14 cellular contexts compared by ENCODE assay signal in the genomic region with DNA sequence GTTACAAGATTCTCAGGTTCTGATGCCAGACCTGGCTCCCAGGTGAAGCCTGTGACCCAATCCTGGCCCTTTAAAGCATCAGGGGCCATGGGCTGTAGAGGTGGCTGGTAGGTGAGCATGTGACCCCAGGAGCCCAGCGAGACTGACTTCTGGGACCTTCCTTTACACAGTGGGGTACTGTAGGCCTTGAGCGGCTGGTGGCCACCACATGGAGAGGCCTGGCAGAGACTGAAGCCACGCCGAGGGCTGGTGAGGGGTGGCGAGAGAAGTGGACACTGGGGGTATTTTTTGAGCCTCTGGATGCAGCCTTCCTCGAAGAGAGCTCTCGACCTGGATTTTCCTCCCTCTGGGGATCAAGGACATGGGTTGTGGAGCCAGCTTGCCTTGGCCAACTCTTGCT.
A peak's percentile ranks its signal among the peaks of the same experiment; 100 is the strongest.
DNase-seq lines count a peak whose midpoint lies in the region; ATAC-seq and TF ChIP-seq lines count a peak whose summit lies in the region.
"Had no signal": no experiment of that assay in that cellular context is flagged by ENCODE, and none has a peak within 500 bp of the region (broad histone marks: within the 10 kb centered on the region; RNA-seq: fewer than 3 reads in every experiment).

No MANE protein-coding gene starts in this region.

- intact Hi-C loops in IMR-90 (cut with micrococcal nuclease), result no loop called here

- H3K27me3 ChIP-seq in IMR-90 (ENCODE audit: control insufficient read depth, insufficient read depth, low read length) (peaks cover 2% of the 10 kb centered on the region; the same call in 1 of the 2 replicates), upper lobe of left lung (no peaks in the 10 kb centered on the region)
- H3K27me3 ChIP-seq: BE2C had no signal

- H3K27ac ChIP-seq in IMR-90 (ENCODE audit: insufficient read depth, low read length), result no peak overlapping the region
- no peak overlapping the region for H3K27ac ChIP-seq in upper lobe of left lung
- H3K27ac ChIP-seq: C4-2B had no signal

- H3K4me3 Mint-ChIP-seq in nephron progenitor cell, result no peak overlapping the region
- H3K4me3 Mint-ChIP-seq: CD4-positive, alpha-beta memory T cell; H9 had no signal

- CTCF ChIA-PET in IMR-90 (lab: Yijun Ruan, JAX), result no interaction called here

- H3K18ac ChIP-seq in IMR-90 (ENCODE audit: low read depth, low read length), result no peak overlapping the region

- no peak overlapping the region for H4K8ac ChIP-seq in IMR-90 (ENCODE audit: low read depth in 2 of 2, low read length in 2 of 2)

- dilution Hi-C loops in IMR-90 (cut with HindIII; ENCODE audit: low sequenced_read_pairs, unreplicated experiment), result no loop called here

- peaks cover 34% of the 10 kb centered on the region for H3K4me1 Mint-ChIP-seq in nephron progenitor cell

- TF ChIP-seq RAD21 in IMR-90 (IDR thresholded peaks at IDR 0.05; ENCODE audit: low read length), result no peak

- ATAC-seq in IMR-90 (ENCODE audit: low read depth), result no peak
- no peak for ATAC-seq in upper lobe of left lung (ENCODE audit: low FRiP score in 2 of 2)
- ATAC-seq in activated CD4-positive, CD25-positive, alpha-beta regulatory T cell treated with anti-CD3 and anti-CD28 coated beads, Interleukin-2, amount 50 U/mL, for 24 hours, result no peak

- H3K9me3 Mint-ChIP-seq in nephron progenitor cell, result peaks cover 5% of the 10 kb centered on the region
- H3K9me3 Mint-ChIP-seq: CD4-positive, alpha-beta memory T cell; H9 had no signal

- POLR2A ChIA-PET in IMR-90 (lab: Charles Lee; ENCODE audit: unreplicated experiment), result no interaction called here

- H3K4me3 ChIP-seq in IMR-90 (ENCODE audit: insufficient read depth, low read depth, low read length), result no peak overlapping the region
- no peak overlapping the region for H3K4me3 ChIP-seq in upper lobe of left lung

- WGBS in IMR-90 (ENCODE audit: extremely low coverage in 2 of 2, insufficient read length in 1 of 2), 2 experiments, result 100% methylated on average over 3 of the region's 7 CpGs; no CpG with 5 or more reads in 1 of the 2 experiments
- WGBS in upper lobe of left lung, 2 donors, result 93 to 96% methylated on average over 5 to 7 of the region's 7 CpGs

- no peak overlapping the region for H2BK5ac ChIP-seq in IMR-90 (ENCODE audit: low read depth, low read length, poor library complexity, severe bottlenecking)

- TF ChIP-seq CTCF in IMR-90 (conservative IDR thresholded peaks at IDR 0.05; ENCODE audit: low read depth, low read length) (no peak), nephron progenitor cell (IDR thresholded peaks at IDR 0.05) (no peak), upper lobe of left lung (IDR thresholded peaks at IDR 0.05) (no peak)

- peaks cover 11% of the 10 kb centered on the region for H3K4me1 ChIP-seq in IMR-90 (ENCODE audit: control insufficient read depth, insufficient read depth, low read length)
- no peaks in the 10 kb centered on the region for H3K4me1 ChIP-seq in upper lobe of left lung
- H3K4me1 ChIP-seq: BE2C had no signal

- H3K27ac Mint-ChIP-seq in nephron progenitor cell, result peak overlapping the region; percentile 22
- H3K27ac Mint-ChIP-seq: CD4-positive, alpha-beta memory T cell; H9 had no signal

- peaks cover 12% of the 10 kb centered on the region for H3K9me1 ChIP-seq in IMR-90 (ENCODE audit: insufficient read depth, low read length)

- no peak overlapping the region for H2BK20ac ChIP-seq in IMR-90 (ENCODE audit: low read depth, low read length)

- TF ChIP-seq EP300 in upper lobe of left lung (IDR thresholded peaks at IDR 0.05), result no peak

- H3K9me3 ChIP-seq in IMR-90 (ENCODE audit: control insufficient read depth, insufficient read depth, low read length), result no peaks in the 10 kb centered on the region
- H3K9me3 ChIP-seq in upper lobe of left lung, result no peaks in the 10 kb centered on the region
- H3K9me3 ChIP-seq: BE2C had no signal

- H2BK120ac ChIP-seq in IMR-90 (ENCODE audit: low read depth, low read length), result no peak overlapping the region

- H3K36me3 Mint-ChIP-seq in nephron progenitor cell (ENCODE audit: low read depth), result no peaks in the 10 kb centered on the region
- H3K36me3 Mint-ChIP-seq: CD4-positive, alpha-beta memory T cell had no signal

- no peak overlapping the region for H2AK9ac ChIP-seq in IMR-90 (replicated peaks; ENCODE audit: low read depth, low read length, poor library complexity)

- H3K9ac ChIP-seq in IMR-90 (ENCODE audit: low read depth, low read length), result no peak overlapping the region

- H4K91ac ChIP-seq in IMR-90 (ENCODE audit: insufficient read depth, low read depth, low read length), result no peak overlapping the region

- no TSS peak for BruUV-seq in IMR-90 (replicated peaks; lab: Mats Ljungman, UMichigan)

- H3K79me1 ChIP-seq in IMR-90 (ENCODE audit: low read depth in 1 of 2, low read length in 2 of 2), result no peaks in the 10 kb centered on the region

- in situ Hi-C loops in IMR-90 (cut with MboI; ENCODE audit: low sequenced_read_pairs), result no loop called here

- no peak overlapping the region for H4K5ac ChIP-seq in IMR-90 (ENCODE audit: low read depth, low read length)

- no peak overlapping the region for H3K4ac ChIP-seq in IMR-90 (ENCODE audit: low read depth, low read length)

- no peak overlapping the region; the same call in 1 of the 2 replicates for H2AK5ac ChIP-seq in IMR-90 (ENCODE audit: low read depth, low read length)

- H3K4me2 ChIP-seq in IMR-90 (ENCODE audit: low read depth, low read length), result no peak overlapping the region

- H3K27me3 Mint-ChIP-seq in nephron progenitor cell (ENCODE audit: low read depth, poor library complexity), result peaks cover 16% of the 10 kb centered on the region

- DNase-seq in IMR-90 (no peak), iPS-NIHi7 (ENCODE audit: extremely low spot score) (peak; percentile 1), nephron progenitor cell (no peak), upper lobe of left lung (peak; percentile 4 to 29), AML-193 (lab: John Stamatoyannopoulos, UW) (no peak), NCI-H2029 treated with DMSO at 0.1 percent for 48 hours (lab: John Stamatoyannopoulos, UW) (no peak)
- DNase-seq: BE2C; CD4-positive, alpha-beta memory T cell; DMS79; EL; GOT3 had no signal

- no peak for TF ChIP-seq POLR2A in IMR-90 (IDR thresholded peaks at IDR 0.05; ENCODE audit: low read depth, low read length)
- no peak for TF ChIP-seq POLR2A in upper lobe of left lung (IDR thresholded peaks at IDR 0.05)

- no peak overlapping the region for H3K56ac ChIP-seq in IMR-90 (ENCODE audit: extremely low read depth, insufficient read depth, low read length)

- no peaks in the 10 kb centered on the region for H4K20me1 ChIP-seq in IMR-90 (ENCODE audit: insufficient read depth, low read length)

- H2AFZ ChIP-seq in IMR-90 (replicated peaks; ENCODE audit: low read length, poor library complexity), result no peak overlapping the region

- no peaks in the 10 kb centered on the region for H3K36me3 ChIP-seq in IMR-90 (ENCODE audit: control insufficient read depth, insufficient read depth, low read length)
- no peaks in the 10 kb centered on the region for H3K36me3 ChIP-seq in upper lobe of left lung
- H3K36me3 ChIP-seq: BE2C had no signal

- H3K23ac ChIP-seq in IMR-90 (ENCODE audit: low read depth, low read length), result no peak overlapping the region

- no peak overlapping the region for H3K14ac ChIP-seq in IMR-90 (replicated peaks; ENCODE audit: low read depth, low read length)

- 0 out of 3 replicates have a peak overlapping the region, but pooled peaks have one; percentile 67 for H2BK15ac ChIP-seq in IMR-90 (ENCODE audit: low read depth, low read length)

TF ChIP-seq in IMR-90, 13 proteins besides CTCF, POLR2A, EP300 and RAD21:
- TF ChIP-seq MAFK (IDR thresholded peaks at IDR 0.05; ENCODE audit: low read depth, low read length) (no peak), RFX5 (IDR thresholded peaks at IDR 0.05; ENCODE audit: low read depth, low read length) (no peak), BHLHE40 (IDR thresholded peaks at IDR 0.05; ENCODE audit: low read depth, low read length) (no peak), CEBPB (IDR thresholded peaks at IDR 0.05; ENCODE audit: low read depth, low read length) (no peak), RCOR1 (IDR thresholded peaks at IDR 0.05; ENCODE audit: insufficient replicate concordance, low read length) (no peak), USF2 (IDR thresholded peaks at IDR 0.05; ENCODE audit: low read depth, low read length) (no peak), MXI1 (IDR thresholded peaks at IDR 0.05; ENCODE audit: borderline replicate concordance, low read depth, low read length) (no peak), NFE2L2 (IDR thresholded peaks at IDR 0.05; ENCODE audit: low read depth, low read length) (no peak), FOS (IDR thresholded peaks at IDR 0.05; ENCODE audit: low read depth, low read length) (no peak), MAZ (IDR thresholded peaks at IDR 0.05; ENCODE audit: borderline replicate concordance, low read depth, low read length) (no peak), CHD1 (IDR thresholded peaks at IDR 0.05; ENCODE audit: low read depth, low read length) (no peak), SMC3 (IDR thresholded peaks at IDR 0.05; ENCODE audit: low read depth, low read length) (no peak)
- TF ChIP-seq, protein P1, sequence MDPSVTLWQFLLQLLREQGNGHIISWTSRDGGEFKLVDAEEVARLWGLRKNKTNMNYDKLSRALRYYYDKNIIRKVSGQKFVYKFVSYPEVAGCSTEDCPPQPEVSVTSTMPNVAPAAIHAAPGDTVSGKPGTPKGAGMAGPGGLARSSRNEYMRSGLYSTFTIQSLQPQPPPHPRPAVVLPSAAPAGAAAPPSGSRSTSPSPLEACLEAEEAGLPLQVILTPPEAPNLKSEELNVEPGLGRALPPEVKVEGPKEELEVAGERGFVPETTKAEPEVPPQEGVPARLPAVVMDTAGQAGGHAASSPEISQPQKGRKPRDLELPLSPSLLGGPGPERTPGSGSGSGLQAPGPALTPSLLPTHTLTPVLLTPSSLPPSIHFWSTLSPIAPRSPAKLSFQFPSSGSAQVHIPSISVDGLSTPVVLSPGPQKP (IDR thresholded peaks at IDR 0.05; ENCODE audit: borderline replicate concordance, low read depth, low read length), result no peak

Comparison
In these comparisons a context has a peak if more than half of its experiments do, and no peak if none do; other contexts are left out.
1. DNase-seq: peak in iPS-NIHi7 (single experiment) and upper lobe of left lung (2 of 2); none in IMR-90 (single experiment), nephron progenitor cell (single experiment), AML-193 (0 of 2) and NCI-H2029 treated with DMSO at 0.1 percent for 48 hours (single experiment).